In genomic region chr2:207371877-207372276, GRCh38 we compare ENCODE assay signal across 27 cellular contexts.
"Had no signal": no experiment of that assay in that cellular context is flagged by ENCODE, and none has a peak within 500 bp of the region (broad histone marks: within the 10 kb centered on the region; RNA-seq: fewer than 3 reads in every experiment).

No MANE protein-coding gene starts in this region.

- H3K4me3 ChIP-seq: colonic mucosa, coronary artery, dorsolateral prefrontal cortex, esophagus muscularis mucosa, esophagus squamous epithelium, gastrocnemius medialis, gastroesophageal sphincter, heart left ventricle, heart right ventricle had no signal

- ATAC-seq: effector memory CD8-positive, alpha-beta T cell; esophagus mucosa; foreskin keratinocyte; gastrocnemius medialis; gastroesophageal sphincter; heart left ventricle; heart right ventricle had no signal

- H3K36me3 ChIP-seq: colonic mucosa, esophagus muscularis mucosa, esophagus squamous epithelium, gastrocnemius medialis, gastroesophageal sphincter, heart left ventricle, heart right ventricle had no signal

- H3K27me3 ChIP-seq: colonic mucosa, dorsolateral prefrontal cortex, esophagus muscularis mucosa, esophagus squamous epithelium, foreskin keratinocyte, gastrocnemius medialis, gastroesophageal sphincter, heart left ventricle, heart right ventricle had no signal

- H3K27ac ChIP-seq: colonic mucosa, coronary artery, dorsolateral prefrontal cortex, epithelial cell of prostate, esophagus muscularis mucosa, esophagus squamous epithelium, foreskin keratinocyte, gastrocnemius medialis, gastroesophageal sphincter, heart left ventricle, heart right ventricle had no signal

- FAIRE-seq: colon, endometrium, endothelial cell of umbilical vein, frontal cortex had no signal

- H3K9me3 ChIP-seq: colonic mucosa, gastrocnemius medialis had no signal

- DNase-seq: colonic mucosa; cortex of kidney; dermis blood vessel endothelial cell; dorsolateral prefrontal cortex; effector CD4-positive, alpha-beta T cell; effector CD8-positive, alpha-beta T cell; effector memory CD4-positive, alpha-beta T cell; effector memory CD8-positive, alpha-beta T cell; endodermal cell; erythroblast; esophagus squamous epithelium; foreskin fibroblast; foreskin keratinocyte; gastrocnemius medialis; glutamatergic neuron; head of caudate nucleus; heart left ventricle; heart right ventricle had no signal

- H3K4me1 ChIP-seq: colonic mucosa, esophagus muscularis mucosa, foreskin keratinocyte, gastrocnemius medialis, gastroesophageal sphincter, heart left ventricle, heart right ventricle had no signal
